Comparison of ENCODE assay signal across 23 cellular contexts in the genomic region with DNA sequence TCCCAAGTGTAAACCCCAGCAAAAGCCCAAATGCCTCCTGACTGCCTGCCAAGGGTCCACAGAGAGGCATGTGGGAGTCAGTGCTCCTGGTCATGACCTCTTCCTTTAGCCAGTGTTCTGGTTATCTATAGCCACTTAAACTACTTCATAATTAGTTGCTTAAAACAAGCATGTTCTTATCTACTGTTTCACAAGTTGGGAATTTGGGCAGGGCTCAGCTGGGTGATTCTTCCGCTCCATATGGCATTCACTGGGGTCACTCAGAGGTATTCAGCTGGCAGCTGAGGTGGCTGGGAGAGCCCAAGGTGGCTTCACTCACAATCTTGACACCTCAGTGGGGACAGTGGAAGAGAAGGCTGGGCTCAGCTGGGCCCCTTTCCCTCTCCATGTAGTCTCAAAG.
"Had no signal": no experiment of that assay in that cellular context is flagged by ENCODE, and none has a peak within 500 bp of the region (broad histone marks: within the 10 kb centered on the region; RNA-seq: fewer than 3 reads in every experiment).

No MANE protein-coding gene starts in this region.

- H3K4me1 ChIP-seq: gastrocnemius medialis, psoas muscle had no signal

- FAIRE-seq: keratinocyte had no signal

- H3K36me3 ChIP-seq: gastrocnemius medialis, lower lobe of right lung, ovary, spleen, stomach, thyroid gland, vagina had no signal

- ATAC-seq: gastrocnemius medialis; left ventricle myocardium superior; lower lobe of right lung; naive thymus-derived CD8-positive, alpha-beta T cell; psoas muscle; right cardiac atrium; stimulated activated naive B cell treated with anti-CD40 and anti-IgM and Interleukin-4, amounts not matched to agents 10 μg/mL and 1 μg/mL and 100 μg/mL, for 72 hours had no signal

- H3K4me3 ChIP-seq: dorsolateral prefrontal cortex, gastrocnemius medialis, lower lobe of right lung, ovary, psoas muscle, skin epidermis, spleen, stomach, thyroid gland, vagina had no signal

- H3K27ac ChIP-seq: dorsolateral prefrontal cortex, gastrocnemius medialis, lower lobe of right lung, ovary, psoas muscle, skin epidermis, spleen, stomach, thyroid gland, vagina had no signal

- H3K27ac Mint-ChIP-seq: naive thymus-derived CD8-positive, alpha-beta T cell; nephron progenitor cell; stimulated activated naive B cell treated with anti-CD40 and anti-IgM and Interleukin-4, amounts not matched to agents 10 μg/mL and 1 μg/mL and 100 μg/mL, for 72 hours had no signal

- H3K27me3 ChIP-seq: dorsolateral prefrontal cortex, gastrocnemius medialis, ovary, spleen, stomach, thyroid gland, vagina had no signal

- H3K9me3 ChIP-seq: gastrocnemius medialis, ovary, psoas muscle, thyroid gland had no signal

- H3K4me3 Mint-ChIP-seq: nephron progenitor cell; stimulated activated naive B cell treated with anti-CD40 and anti-IgM and Interleukin-4, amounts not matched to agents 10 μg/mL and 1 μg/mL and 100 μg/mL, for 72 hours had no signal

- DNase-seq: dorsolateral prefrontal cortex; effector CD4-positive, alpha-beta T cell; foreskin fibroblast; gastrocnemius medialis; head of caudate nucleus; left ventricle myocardium superior; lower lobe of right lung; naive thymus-derived CD8-positive, alpha-beta T cell; nephron progenitor cell; nucleus accumbens; ovary; posterior cingulate gyrus; psoas muscle; right cardiac atrium; spleen; stimulated activated CD4-positive, alpha-beta T cell treated with anti-CD3 and anti-CD28 coated beads, Interleukin-2, amount 100 ng/mL, for 48 hours; stimulated activated naive B cell treated with anti-CD40 and anti-IgM and Interleukin-4, amounts not matched to agents 10 μg/mL and 1 μg/mL and 100 μg/mL, for 72 hours; stomach; thyroid gland; trophoblast cell had no signal
